10 cellular contexts compared by ENCODE assay signal in genomic region chr3:127235706-127236105, GRCh38. TPM values are rescaled to one million over a fixed set of nuclear protein-coding genes. Genes with fewer than 3 reads are reported as not detected.
"Had no signal": no experiment of that assay in that cellular context is flagged by ENCODE, and none has a peak within 500 bp of the region (broad histone marks: within the 10 kb centered on the region; RNA-seq: fewer than 3 reads in every experiment).

No MANE protein-coding gene starts in this region.

- H3K9ac ChIP-seq: GM23248 had no signal

- H3K36me3 ChIP-seq: HAP-1 had no signal

- H3K4me3 ChIP-seq: GM23248, GM23338, HAP-1 had no signal

- H3K9me3 ChIP-seq: HAP-1 had no signal

- H3K4me1 ChIP-seq: HAP-1 had no signal

- DNase-seq: GM23248, GOT3, H7, H9, HCEC 1CT, HFFc6 had no signal

- H3K27ac ChIP-seq: GM23248 had no signal

RNA-seq across cellular contexts. Expression of gene PRR23E, which starts 42.8 kb away (rescaled TPM):
- total RNA-seq: GM23248, GM23338, H1, H4, H7, H9, HFFc6 had no signal

RNA-seq across cellular contexts. Expression of gene PRR20G, which starts 52.1 kb away (rescaled TPM):
- total RNA-seq: GM23248, GM23338, H1, H4, H7, HFFc6 had no signal
